ENCODE assay signal across 35 cellular contexts in the genomic region with DNA sequence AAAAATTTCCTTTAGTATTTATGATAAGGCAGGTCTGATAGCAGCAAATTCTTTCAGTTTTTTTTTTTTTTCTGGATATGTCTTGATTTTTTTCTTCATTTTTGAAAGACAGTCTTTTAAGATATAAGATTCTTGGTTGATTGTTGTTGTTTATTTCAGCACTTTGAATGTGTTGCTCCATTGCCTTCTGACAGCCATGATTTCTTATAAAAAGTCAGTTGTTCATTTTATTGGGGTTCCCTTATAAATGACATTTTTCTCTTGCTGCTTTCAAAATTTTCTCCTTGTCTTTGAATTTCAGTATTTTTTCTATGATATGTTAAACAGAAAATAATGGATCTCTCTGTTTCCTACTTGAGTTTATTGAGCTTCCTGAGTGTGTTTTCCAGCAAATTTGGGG.
"Had no signal": no experiment of that assay in that cellular context is flagged by ENCODE, and none has a peak within 500 bp of the region (broad histone marks: within the 10 kb centered on the region; RNA-seq: fewer than 3 reads in every experiment).

No MANE protein-coding gene starts in this region.

- H3K4me3 ChIP-seq: MG63 had no signal

- H3K9ac ChIP-seq: KMS-11 had no signal

- H3K27me3 ChIP-seq: MG63 had no signal

- H3K4me2 ChIP-seq: KMS-11 had no signal

- DNase-seq: Karpas-422, Kasumi-1, MG63, MM.1S, MV-4-11, NCI-H1048, NCI-H1092, NCI-H1092 treated with DMSO at 0.1 percent for 48 hours, NCI-H1105, NCI-H1105 treated with DMSO at 0.1 percent for 48 hours, NCI-H1417, NCI-H1417 treated with DMSO at 0.1 percent for 48 hours, NCI-H1436, NCI-H1436 treated with DMSO at 0.1 percent for 48 hours, NCI-H146, NCI-H1694, NCI-H1694 treated with DMSO at 0.1 percent for 48 hours, NCI-H187, NCI-H187 treated with DMSO at 0.1 percent for 48 hours, NCI-H1930, NCI-H2029, NCI-H2029 treated with DMSO at 0.1 percent for 48 hours, NCI-H2081, NCI-H2081 treated with DMSO at 0.1 percent for 48 hours, NCI-H2107, NCI-H2171, NCI-H2171 treated with DMSO at 0.1 percent for 48 hours, NCI-H2227 treated with DMSO at 0.1 percent for 48 hours, NCI-H226, NCI-H345, NCI-H446, NCI-H446 treated with DMSO at 0.1 percent for 48 hours, NCI-H510A, NCI-H510A treated with DMSO at 0.1 percent for 48 hours had no signal

- H3K36me3 ChIP-seq: MG63 had no signal

- H3K27ac ChIP-seq: KMS-11 had no signal
